ENCODE assay signal across 18 cellular contexts in genomic region chr2:69059731-69060290, GRCh38.
"Had no signal": no experiment of that assay in that cellular context is flagged by ENCODE, and none has a peak within 500 bp of the region (broad histone marks: within the 10 kb centered on the region; RNA-seq: fewer than 3 reads in every experiment).

No MANE protein-coding gene starts in this region.

- DNase-seq: activated CD4-positive, alpha-beta T cell treated with anti-CD3 and anti-CD28 coated beads for 48 hours; activated CD8-positive, alpha-beta memory T cell treated with anti-CD3 and anti-CD28 coated beads for 24 hours; activated naive CD4-positive, alpha-beta T cell treated with anti-CD3 and anti-CD28 coated beads, Interleukin-2, amount 50 U/mL, for 16 hours; amniotic stem cell; esophagus squamous epithelium; hippocampal formation; kidney glomerular epithelial cell; lower lobe of right lung; naive B cell; retina; spleen; stimulated activated CD4-positive, alpha-beta T cell treated with anti-CD3 and anti-CD28 coated beads, Interleukin-1b, Interleukin-23, amount 100 ng/mL, for 48 hours; tibial artery; uterus had no signal

- ATAC-seq: activated T-helper 17 cell treated with anti-CD3 and anti-CD28 coated beads, Interleukin-2, amount 50 U/mL, for 72 hours; lower lobe of right lung; stimulated activated memory B cell treated with anti-CD40 and anti-IgM and Interleukin-4, amounts not matched to agents 10 μg/mL and 1 μg/mL and 100 μg/mL, for 72 hours; WTC11 had no signal

- H3K4me3 ChIP-seq: cardiac muscle cell, esophagus squamous epithelium, lower lobe of right lung, spleen, tibial artery, uterus had no signal
